21 cellular contexts compared by ENCODE assay signal in genomic region chr4:112802780-112803179, GRCh38.
"Had no signal": no experiment of that assay in that cellular context is flagged by ENCODE, and none has a peak within 500 bp of the region (broad histone marks: within the 10 kb centered on the region; RNA-seq: fewer than 3 reads in every experiment).

No MANE protein-coding gene starts in this region.

- H3K27ac Mint-ChIP-seq: IgD-negative memory B cell, T-cell had no signal

- ATAC-seq: K562, T-cell had no signal

- H3K9me2 ChIP-seq: SK-N-SH had no signal

- H3K27ac ChIP-seq: HL-60, KMS-11 had no signal

- H3K4me2 ChIP-seq: KMS-11, SK-N-SH had no signal

- H3K9ac ChIP-seq: KMS-11, SK-N-SH had no signal

- H3K4me3 ChIP-seq: K562 had no signal

- DNase-seq: Kasumi-1, MM.1S, NCI-H1092 treated with DMSO at 0.1 percent for 48 hours, NCI-H1436, NCI-H187, NCI-H2029, NCI-H2081 treated with DMSO at 0.1 percent for 48 hours, NCI-H2171 treated with DMSO at 0.1 percent for 48 hours, NCI-H226, NCI-H446, NCI-H510A, NCI-H524 treated with DMSO at 0.1 percent for 48 hours, RPMI8226, SHP77, SK-N-SH, SW 1271, T-cell had no signal

- H3K9me3 Mint-ChIP-seq: T-cell had no signal

- H3K9me3 ChIP-seq: SK-N-SH had no signal

- H3K4me1 Mint-ChIP-seq: IgD-negative memory B cell, T-cell had no signal

- H3K4me3 Mint-ChIP-seq: IgD-negative memory B cell, T-cell had no signal

- H3K36me3 Mint-ChIP-seq: IgD-negative memory B cell, T-cell had no signal
